ENCODE assay signal across 11 cellular contexts in genomic region chr9:77019810-77020437, GRCh38. TPM values are rescaled to one million over a fixed set of nuclear protein-coding genes. Genes with fewer than 3 reads are reported as not detected.
DNase-seq lines count a peak whose midpoint lies in the region; ATAC-seq, FAIRE-seq and TF ChIP-seq lines count a peak whose summit lies in the region.
"Had no signal": no experiment of that assay in that cellular context is flagged by ENCODE, and none has a peak within 500 bp of the region (broad histone marks: within the 10 kb centered on the region; RNA-seq: fewer than 3 reads in every experiment).

No MANE protein-coding gene starts in this region.

- peaks cover 92% of the 10 kb centered on the region for H3K27me3 ChIP-seq in trophoblast cell (ENCODE audit: insufficient read depth, low read length)

- H3K4me3 Mint-ChIP-seq in effector memory CD8-positive, alpha-beta T cell, result peak overlapping the region; percentile 52 to 58

- H4K8ac ChIP-seq in trophoblast cell (ENCODE audit: low read depth, low read length), result no peak overlapping the region

- no peak overlapping the region for H2AFZ ChIP-seq in trophoblast cell (ENCODE audit: insufficient read depth, low read length, poor library complexity)

- no peak overlapping the region for H4K12ac ChIP-seq in trophoblast cell (ENCODE audit: low read depth, low read length)

- H3K18ac ChIP-seq in trophoblast cell (ENCODE audit: low read length), result no peak overlapping the region

- no peak overlapping the region for H3K23ac ChIP-seq in trophoblast cell (ENCODE audit: low read length)

- peaks cover 5% of the 10 kb centered on the region for H3K9me3 ChIP-seq in trophoblast cell (ENCODE audit: insufficient read depth, low read depth, low read length)
- H3K9me3 ChIP-seq: upper lobe of right lung had no signal

- H3K4me3 ChIP-seq in trophoblast cell (ENCODE audit: low read depth, low read length), result no peak overlapping the region
- H3K4me3 ChIP-seq: upper lobe of right lung had no signal

- no peaks in the 10 kb centered on the region for H3K79me2 ChIP-seq in trophoblast cell (ENCODE audit: control insufficient read depth, insufficient read depth, low read length, poor library complexity)

- H3K27me3 Mint-ChIP-seq in effector memory CD8-positive, alpha-beta T cell, result peaks cover 81 to 97% of the 10 kb centered on the region in 2 donors

- H3K9ac ChIP-seq in trophoblast cell (ENCODE audit: low read length), result no peak overlapping the region

- peaks cover 16 to 22% of the 10 kb centered on the region in 2 experiments for H3K4me1 ChIP-seq in trophoblast cell (ENCODE audit: control insufficient read depth in 1 of 2, insufficient read depth in 2 of 2, low read length in 2 of 2)

- H3K4me1 Mint-ChIP-seq in effector memory CD8-positive, alpha-beta T cell (ENCODE audit: low read depth in 2 of 2), result peaks cover 22 to 25% of the 10 kb centered on the region in 2 donors

- no peaks in the 10 kb centered on the region for H3K9me3 Mint-ChIP-seq in effector memory CD8-positive, alpha-beta T cell

- H2BK12ac ChIP-seq in trophoblast cell (ENCODE audit: low read length), result no peak overlapping the region

- H3K79me1 ChIP-seq in trophoblast cell (ENCODE audit: low read length), result no peaks in the 10 kb centered on the region

- no peak overlapping the region for H4K91ac ChIP-seq in trophoblast cell (ENCODE audit: low read depth, low read length)

- no peak overlapping the region for H2AK5ac ChIP-seq in trophoblast cell (ENCODE audit: low read length)

- DNase-seq in DMS53 (lab: John Stamatoyannopoulos, UW) (peak; percentile 43), DMS53 treated with DMSO at 0.1 percent for 48 hours (lab: John Stamatoyannopoulos, UW; ENCODE audit: unreplicated experiment) (no peak), NCI-H345 treated with DMSO at 0.1 percent for 48 hours (lab: John Stamatoyannopoulos, UW; ENCODE audit: unreplicated experiment) (peak; percentile 28), trophoblast cell (no peak), H54 (ENCODE audit: insufficient read length, low spot score) (no peak), GM12891 (ENCODE audit: insufficient read length, low spot score) (no peak)
- no peak for DNase-seq in effector memory CD8-positive, alpha-beta T cell
- DNase-seq: NCI-H446, upper lobe of right lung had no signal

- H3K36me3 ChIP-seq in trophoblast cell (ENCODE audit: control insufficient read depth in 1 of 2, insufficient read depth in 2 of 2, low read length in 2 of 2), result no peaks in the 10 kb centered on the region
- H3K36me3 ChIP-seq: upper lobe of right lung had no signal

- no peak overlapping the region for H3K14ac ChIP-seq in trophoblast cell (ENCODE audit: low read length)

- H2BK120ac ChIP-seq in trophoblast cell (ENCODE audit: insufficient read depth, low read length, poor library complexity), result no peak overlapping the region

- no peak overlapping the region for H3K27ac Mint-ChIP-seq in effector memory CD8-positive, alpha-beta T cell

- TF ChIP-seq POLR2A in H54 (IDR thresholded peaks at IDR 0.05; ENCODE audit: low read depth, low read length) (no peak), GM12891 (IDR thresholded peaks at IDR 0.05; ENCODE audit: low read depth, low read length) (no peak)

- no peak for ATAC-seq in effector memory CD8-positive, alpha-beta T cell (replicated peaks)
- ATAC-seq in GM21390 (IDR thresholded peaks at IDR 0.05; ENCODE audit: unreplicated experiment), result no peak

- no peak for FAIRE-seq in H54 (lab: Jason Lieb, UNC)
- no peak for FAIRE-seq in GM12891 (lab: Jason Lieb, UNC)

- WGBS in trophoblast cell (ENCODE audit: extremely low coverage, insufficient coverage, insufficient read length), result no CpG with 5 or more reads among the region's 73 CpGs

- H3K36me3 Mint-ChIP-seq in effector memory CD8-positive, alpha-beta T cell (ENCODE audit: insufficient read depth), result no peaks in the 10 kb centered on the region

- no peak overlapping the region for H3K4ac ChIP-seq in trophoblast cell (ENCODE audit: low read depth, low read length)

- H3K4me2 ChIP-seq in trophoblast cell (ENCODE audit: low read length), result peak overlapping the region; percentile 35

- H3K27ac ChIP-seq in trophoblast cell (ENCODE audit: low read depth, low read length), result no peak overlapping the region
- H3K27ac ChIP-seq: epithelial cell of prostate, upper lobe of right lung had no signal

- H2BK5ac ChIP-seq in trophoblast cell (ENCODE audit: low read depth, low read length, poor library complexity), result no peak overlapping the region

TF ChIP-seq in GM12891, 5 proteins besides CTCF, POLR2A, EP300 and RAD21:
- TF ChIP-seq PAX5 (IDR thresholded peaks at IDR 0.05; ENCODE audit: insufficient read depth, low read length, severe bottlenecking) (no peak), POU2F2 (IDR thresholded peaks at IDR 0.05; ENCODE audit: low read depth, low read length) (no peak), SPI1 (IDR thresholded peaks at IDR 0.05; ENCODE audit: low read depth, low read length) (no peak), POLR2AphosphoS5 (IDR thresholded peaks at IDR 0.05; ENCODE audit: low read depth, low read length) (no peak), TAF1 (IDR thresholded peaks at IDR 0.05; ENCODE audit: low read depth, low read length) (no peak)

RNA-seq across cellular contexts. Expression of gene FOXB2, which starts 0.5 kb away (rescaled TPM):
- not detected in 2 replicates for polyA plus RNA-seq in trophoblast cell (2013)
- not detected for polyA plus RNA-seq in GM12891 (2012; ENCODE audit: low read depth, missing spikeins)

Comparison
In these comparisons a context has a peak if more than half of its experiments do, and no peak if none do; other contexts are left out.
1. DNase-seq: peak in DMS53 (single experiment) and NCI-H345 treated with DMSO at 0.1 percent for 48 hours (single experiment); none in DMS53 treated with DMSO at 0.1 percent for 48 hours (single experiment), effector memory CD8-positive, alpha-beta T cell (0 of 3), trophoblast cell (0 of 2), H54 (single experiment) and GM12891 (single experiment).